ENCODE assay signal across 1 cellular context in the genomic region with DNA sequence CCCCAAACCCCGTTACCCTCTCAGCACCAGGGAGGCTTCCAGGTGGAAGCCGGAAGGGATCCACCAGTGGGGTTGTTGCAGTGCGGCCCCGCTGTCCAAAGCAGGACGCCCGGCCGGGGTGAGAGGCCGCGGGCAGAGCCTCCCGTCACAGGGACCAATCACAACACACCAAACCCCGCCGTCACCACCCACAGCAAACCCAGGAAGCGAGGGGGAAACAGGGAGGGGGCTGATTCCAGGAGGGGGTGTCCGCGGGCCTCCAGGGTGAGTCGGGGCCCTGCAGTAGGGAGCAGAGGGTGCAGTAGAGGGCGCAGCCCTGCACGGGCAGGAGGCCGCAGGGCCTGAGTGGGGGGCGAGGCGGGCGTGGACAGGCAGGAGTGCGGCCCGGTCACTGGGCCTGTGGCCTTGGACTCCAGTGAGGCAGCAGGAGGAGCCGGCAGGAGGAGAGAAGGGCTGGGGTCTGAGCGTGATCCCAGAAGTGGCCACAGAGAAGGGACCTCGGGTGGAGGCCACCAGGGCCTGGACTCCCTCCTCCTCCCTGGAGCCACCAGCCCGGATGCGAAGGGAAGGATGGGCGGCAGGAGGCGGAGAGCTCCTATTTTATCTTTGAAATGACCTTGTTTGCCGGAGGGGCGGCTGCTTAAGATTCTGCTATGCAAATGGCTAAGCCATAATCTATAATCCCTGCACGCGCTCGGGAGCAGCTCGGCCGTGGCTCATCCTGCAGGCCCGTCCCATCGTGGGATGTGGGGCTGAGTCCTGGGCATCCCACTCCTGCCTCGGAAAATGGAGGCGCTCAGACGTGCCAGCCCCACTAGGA.
A peak's percentile ranks its signal among the peaks of the same experiment; 100 is the strongest.
TF ChIP-seq lines count a peak whose summit lies in the region.

No MANE protein-coding gene starts in this region.

TF ChIP-seq in HepG2, 621 proteins besides CTCF, POLR2A, EP300 and RAD21 (continued from another document):
- TF ChIP-seq, protein P1, sequence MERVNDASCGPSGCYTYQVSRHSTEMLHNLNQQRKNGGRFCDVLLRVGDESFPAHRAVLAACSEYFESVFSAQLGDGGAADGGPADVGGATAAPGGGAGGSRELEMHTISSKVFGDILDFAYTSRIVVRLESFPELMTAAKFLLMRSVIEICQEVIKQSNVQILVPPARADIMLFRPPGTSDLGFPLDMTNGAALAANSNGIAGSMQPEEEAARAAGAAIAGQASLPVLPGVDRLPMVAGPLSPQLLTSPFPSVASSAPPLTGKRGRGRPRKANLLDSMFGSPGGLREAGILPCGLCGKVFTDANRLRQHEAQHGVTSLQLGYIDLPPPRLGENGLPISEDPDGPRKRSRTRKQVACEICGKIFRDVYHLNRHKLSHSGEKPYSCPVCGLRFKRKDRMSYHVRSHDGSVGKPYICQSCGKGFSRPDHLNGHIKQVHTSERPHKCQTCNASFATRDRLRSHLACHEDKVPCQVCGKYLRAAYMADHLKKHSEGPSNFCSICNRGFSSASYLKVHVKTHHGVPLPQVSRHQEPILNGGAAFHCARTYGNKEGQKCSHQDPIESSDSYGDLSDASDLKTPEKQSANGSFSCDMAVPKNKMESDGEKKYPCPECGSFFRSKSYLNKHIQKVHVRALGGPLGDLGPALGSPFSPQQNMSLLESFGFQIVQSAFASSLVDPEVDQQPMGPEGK (CRISPR knock-in tag; IDR thresholded peaks at IDR 0.05), result peak; percentile 78
- TF ChIP-seq, protein P2, sequence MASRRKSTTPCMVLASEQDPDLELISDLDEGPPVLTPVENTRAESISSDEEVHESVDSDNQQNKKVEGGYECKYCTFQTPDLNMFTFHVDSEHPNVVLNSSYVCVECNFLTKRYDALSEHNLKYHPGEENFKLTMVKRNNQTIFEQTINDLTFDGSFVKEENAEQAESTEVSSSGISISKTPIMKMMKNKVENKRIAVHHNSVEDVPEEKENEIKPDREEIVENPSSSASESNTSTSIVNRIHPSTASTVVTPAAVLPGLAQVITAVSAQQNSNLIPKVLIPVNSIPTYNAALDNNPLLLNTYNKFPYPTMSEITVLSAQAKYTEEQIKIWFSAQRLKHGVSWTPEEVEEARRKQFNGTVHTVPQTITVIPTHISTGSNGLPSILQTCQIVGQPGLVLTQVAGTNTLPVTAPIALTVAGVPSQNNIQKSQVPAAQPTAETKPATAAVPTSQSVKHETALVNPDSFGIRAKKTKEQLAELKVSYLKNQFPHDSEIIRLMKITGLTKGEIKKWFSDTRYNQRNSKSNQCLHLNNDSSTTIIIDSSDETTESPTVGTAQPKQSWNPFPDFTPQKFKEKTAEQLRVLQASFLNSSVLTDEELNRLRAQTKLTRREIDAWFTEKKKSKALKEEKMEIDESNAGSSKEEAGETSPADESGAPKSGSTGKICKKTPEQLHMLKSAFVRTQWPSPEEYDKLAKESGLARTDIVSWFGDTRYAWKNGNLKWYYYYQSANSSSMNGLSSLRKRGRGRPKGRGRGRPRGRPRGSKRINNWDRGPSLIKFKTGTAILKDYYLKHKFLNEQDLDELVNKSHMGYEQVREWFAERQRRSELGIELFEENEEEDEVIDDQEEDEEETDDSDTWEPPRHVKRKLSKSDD (CRISPR knock-in tag; IDR thresholded peaks at IDR 0.05; ENCODE audit: low read depth), result peak; percentile 78
- TF ChIP-seq ATM (IDR thresholded peaks at IDR 0.05; ENCODE audit: borderline replicate concordance) (no peak), HOXA3 (CRISPR knock-in tag; IDR thresholded peaks at IDR 0.05) (peak; percentile 72), RELA (CRISPR knock-in tag; IDR thresholded peaks at IDR 0.05) (no peak), TCF7 (IDR thresholded peaks at IDR 0.05; ENCODE audit: low read depth) (no peak), TBX3 (IDR thresholded peaks at IDR 0.05; ENCODE audit: borderline replicate concordance) (no peak), ZFP82 (CRISPR knock-in tag; IDR thresholded peaks at IDR 0.05; ENCODE audit: borderline replicate concordance) (no peak), ZNF292 (CRISPR knock-in tag; IDR thresholded peaks at IDR 0.05; ENCODE audit: borderline replicate concordance, low read depth) (0 out of 2 replicates have a peak, but pooled peaks have one; percentile 20), ZNF274 (CRISPR knock-in tag; IDR thresholded peaks at IDR 0.05) (peak; percentile 57; the same call in 1 of the 2 replicates), SP5 (CRISPR knock-in tag; IDR thresholded peaks at IDR 0.05; ENCODE audit: borderline replicate concordance, low read depth) (0 out of 2 replicates have a peak, but pooled peaks have one; percentile 14), ZNF776 (CRISPR knock-in tag; IDR thresholded peaks at IDR 0.05) (0 out of 2 replicates have a peak, but pooled peaks have one; percentile 54), MTA1 (CRISPR knock-in tag; IDR thresholded peaks at IDR 0.05; ENCODE audit: borderline replicate concordance) (0 out of 2 replicates have a peak, but pooled peaks have one; percentile 21), NFKB2 (CRISPR knock-in tag; IDR thresholded peaks at IDR 0.05; ENCODE audit: borderline replicate concordance) (0 out of 2 replicates have a peak, but pooled peaks have one; percentile 0), ZFY (CRISPR knock-in tag; IDR thresholded peaks at IDR 0.05) (peak; percentile 36; the same call in 1 of the 2 replicates)
- TF ChIP-seq, protein P3, sequence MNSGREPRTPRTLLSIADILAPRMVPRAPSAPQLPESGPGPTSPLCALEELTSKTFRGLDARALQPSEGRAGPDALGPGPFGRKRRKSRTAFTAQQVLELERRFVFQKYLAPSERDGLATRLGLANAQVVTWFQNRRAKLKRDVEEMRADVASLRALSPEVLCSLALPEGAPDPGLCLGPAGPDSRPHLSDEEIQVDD (CRISPR knock-in tag; IDR thresholded peaks at IDR 0.05; ENCODE audit: borderline replicate concordance), result no peak
- TF ChIP-seq, protein P4, sequence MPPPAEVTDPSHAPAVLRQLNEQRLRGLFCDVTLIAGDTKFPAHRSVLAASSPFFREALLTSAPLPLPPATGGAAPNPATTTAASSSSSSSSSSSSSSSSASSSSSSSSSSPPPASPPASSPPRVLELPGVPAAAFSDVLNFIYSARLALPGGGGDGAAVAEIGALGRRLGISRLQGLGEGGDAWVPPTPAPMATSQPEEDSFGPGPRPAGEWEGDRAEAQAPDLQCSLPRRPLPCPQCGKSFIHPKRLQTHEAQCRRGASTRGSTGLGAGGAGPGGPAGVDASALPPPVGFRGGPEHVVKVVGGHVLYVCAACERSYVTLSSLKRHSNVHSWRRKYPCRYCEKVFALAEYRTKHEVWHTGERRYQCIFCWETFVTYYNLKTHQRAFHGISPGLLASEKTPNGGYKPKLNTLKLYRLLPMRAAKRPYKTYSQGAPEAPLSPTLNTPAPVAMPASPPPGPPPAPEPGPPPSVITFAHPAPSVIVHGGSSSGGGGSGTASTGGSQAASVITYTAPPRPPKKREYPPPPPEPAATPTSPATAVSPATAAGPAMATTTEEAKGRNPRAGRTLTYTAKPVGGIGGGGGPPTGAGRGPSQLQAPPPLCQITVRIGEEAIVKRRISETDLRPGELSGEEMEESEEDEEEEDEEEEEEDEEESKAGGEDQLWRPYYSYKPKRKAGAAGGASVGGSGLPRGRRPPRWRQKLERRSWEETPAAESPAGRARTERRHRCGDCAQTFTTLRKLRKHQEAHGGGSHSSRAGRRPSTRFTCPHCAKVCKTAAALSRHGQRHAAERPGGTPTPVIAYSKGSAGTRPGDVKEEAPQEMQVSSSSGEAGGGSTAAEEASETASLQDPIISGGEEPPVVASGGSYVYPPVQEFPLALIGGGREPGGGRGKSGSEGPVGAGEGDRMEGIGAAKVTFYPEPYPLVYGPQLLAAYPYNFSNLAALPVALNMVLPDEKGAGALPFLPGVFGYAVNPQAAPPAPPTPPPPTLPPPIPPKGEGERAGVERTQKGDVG (CRISPR knock-in tag; IDR thresholded peaks at IDR 0.05; ENCODE audit: borderline replicate concordance), result peak; percentile 69
- TF ChIP-seq, protein P5, sequence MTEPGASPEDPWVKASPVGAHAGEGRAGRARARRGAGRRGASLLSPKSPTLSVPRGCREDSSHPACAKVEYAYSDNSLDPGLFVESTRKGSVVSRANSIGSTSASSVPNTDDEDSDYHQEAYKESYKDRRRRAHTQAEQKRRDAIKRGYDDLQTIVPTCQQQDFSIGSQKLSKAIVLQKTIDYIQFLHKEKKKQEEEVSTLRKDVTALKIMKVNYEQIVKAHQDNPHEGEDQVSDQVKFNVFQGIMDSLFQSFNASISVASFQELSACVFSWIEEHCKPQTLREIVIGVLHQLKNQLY (CRISPR knock-in tag; IDR thresholded peaks at IDR 0.05), result no peak
- TF ChIP-seq, protein P6, sequence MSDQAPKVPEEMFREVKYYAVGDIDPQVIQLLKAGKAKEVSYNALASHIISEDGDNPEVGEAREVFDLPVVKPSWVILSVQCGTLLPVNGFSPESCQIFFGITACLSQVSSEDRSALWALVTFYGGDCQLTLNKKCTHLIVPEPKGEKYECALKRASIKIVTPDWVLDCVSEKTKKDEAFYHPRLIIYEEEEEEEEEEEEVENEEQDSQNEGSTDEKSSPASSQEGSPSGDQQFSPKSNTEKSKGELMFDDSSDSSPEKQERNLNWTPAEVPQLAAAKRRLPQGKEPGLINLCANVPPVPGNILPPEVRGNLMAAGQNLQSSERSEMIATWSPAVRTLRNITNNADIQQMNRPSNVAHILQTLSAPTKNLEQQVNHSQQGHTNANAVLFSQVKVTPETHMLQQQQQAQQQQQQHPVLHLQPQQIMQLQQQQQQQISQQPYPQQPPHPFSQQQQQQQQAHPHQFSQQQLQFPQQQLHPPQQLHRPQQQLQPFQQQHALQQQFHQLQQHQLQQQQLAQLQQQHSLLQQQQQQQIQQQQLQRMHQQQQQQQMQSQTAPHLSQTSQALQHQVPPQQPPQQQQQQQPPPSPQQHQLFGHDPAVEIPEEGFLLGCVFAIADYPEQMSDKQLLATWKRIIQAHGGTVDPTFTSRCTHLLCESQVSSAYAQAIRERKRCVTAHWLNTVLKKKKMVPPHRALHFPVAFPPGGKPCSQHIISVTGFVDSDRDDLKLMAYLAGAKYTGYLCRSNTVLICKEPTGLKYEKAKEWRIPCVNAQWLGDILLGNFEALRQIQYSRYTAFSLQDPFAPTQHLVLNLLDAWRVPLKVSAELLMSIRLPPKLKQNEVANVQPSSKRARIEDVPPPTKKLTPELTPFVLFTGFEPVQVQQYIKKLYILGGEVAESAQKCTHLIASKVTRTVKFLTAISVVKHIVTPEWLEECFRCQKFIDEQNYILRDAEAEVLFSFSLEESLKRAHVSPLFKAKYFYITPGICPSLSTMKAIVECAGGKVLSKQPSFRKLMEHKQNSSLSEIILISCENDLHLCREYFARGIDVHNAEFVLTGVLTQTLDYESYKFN (CRISPR knock-in tag; conservative IDR thresholded peaks at IDR 0.05), result peak; percentile 54
- TF ChIP-seq, protein P7, sequence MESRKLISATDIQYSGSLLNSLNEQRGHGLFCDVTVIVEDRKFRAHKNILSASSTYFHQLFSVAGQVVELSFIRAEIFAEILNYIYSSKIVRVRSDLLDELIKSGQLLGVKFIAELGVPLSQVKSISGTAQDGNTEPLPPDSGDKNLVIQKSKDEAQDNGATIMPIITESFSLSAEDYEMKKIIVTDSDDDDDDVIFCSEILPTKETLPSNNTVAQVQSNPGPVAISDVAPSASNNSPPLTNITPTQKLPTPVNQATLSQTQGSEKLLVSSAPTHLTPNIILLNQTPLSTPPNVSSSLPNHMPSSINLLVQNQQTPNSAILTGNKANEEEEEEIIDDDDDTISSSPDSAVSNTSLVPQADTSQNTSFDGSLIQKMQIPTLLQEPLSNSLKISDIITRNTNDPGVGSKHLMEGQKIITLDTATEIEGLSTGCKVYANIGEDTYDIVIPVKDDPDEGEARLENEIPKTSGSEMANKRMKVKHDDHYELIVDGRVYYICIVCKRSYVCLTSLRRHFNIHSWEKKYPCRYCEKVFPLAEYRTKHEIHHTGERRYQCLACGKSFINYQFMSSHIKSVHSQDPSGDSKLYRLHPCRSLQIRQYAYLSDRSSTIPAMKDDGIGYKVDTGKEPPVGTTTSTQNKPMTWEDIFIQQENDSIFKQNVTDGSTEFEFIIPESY (CRISPR knock-in tag; IDR thresholded peaks at IDR 0.05), result peak; percentile 56; the same call in 1 of the 2 replicates
- TF ChIP-seq, protein P8, sequence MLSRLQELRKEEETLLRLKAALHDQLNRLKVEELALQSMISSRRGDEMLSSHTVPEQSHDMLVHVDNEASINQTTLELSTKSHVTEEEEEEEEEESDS (CRISPR knock-in tag; IDR thresholded peaks at IDR 0.05; ENCODE audit: borderline replicate concordance), result no peak
- TF ChIP-seq, protein P9, sequence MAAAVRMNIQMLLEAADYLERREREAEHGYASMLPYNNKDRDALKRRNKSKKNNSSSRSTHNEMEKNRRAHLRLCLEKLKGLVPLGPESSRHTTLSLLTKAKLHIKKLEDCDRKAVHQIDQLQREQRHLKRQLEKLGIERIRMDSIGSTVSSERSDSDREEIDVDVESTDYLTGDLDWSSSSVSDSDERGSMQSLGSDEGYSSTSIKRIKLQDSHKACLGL (CRISPR knock-in tag; IDR thresholded peaks at IDR 0.05), result 0 out of 2 replicates have a peak, but pooled peaks have one; percentile 34
